ENCODE assay signal across 1 cellular context in the genomic region with DNA sequence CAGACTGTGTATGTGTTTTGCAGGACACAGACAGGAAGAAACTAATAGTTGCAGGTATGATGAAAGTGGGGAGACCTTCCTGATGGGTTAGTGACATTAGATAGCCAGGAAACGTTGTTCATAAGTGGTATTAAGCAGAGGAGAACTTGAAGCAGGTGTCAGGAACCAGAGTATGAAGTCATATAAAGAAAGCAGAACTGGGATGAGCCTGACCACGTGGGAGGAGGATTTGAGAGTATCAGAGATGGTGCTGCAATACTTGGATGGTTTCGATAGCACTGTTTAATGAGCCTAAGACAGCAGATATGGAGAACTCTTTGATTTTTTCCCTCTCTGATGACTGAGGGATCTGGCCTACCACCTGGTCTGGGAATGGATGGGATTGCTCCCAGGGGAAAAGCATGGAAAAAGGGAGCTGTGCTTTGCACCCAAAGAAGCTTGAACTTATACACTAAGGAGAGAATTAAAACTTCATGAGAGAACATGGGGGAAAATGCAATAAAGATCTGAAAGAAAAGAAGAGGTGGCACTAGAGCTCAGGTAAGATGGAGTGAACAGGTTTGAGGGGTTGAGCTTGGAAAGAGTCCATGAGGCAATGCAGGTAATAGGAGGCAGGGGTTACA.
TF ChIP-seq lines count a peak whose summit lies in the region.

No MANE protein-coding gene starts in this region.

TF ChIP-seq in GM12878, 131 proteins besides CTCF, POLR2A, EP300 and RAD21 (continued from another document and continues in another):
- TF ChIP-seq, protein P1, sequence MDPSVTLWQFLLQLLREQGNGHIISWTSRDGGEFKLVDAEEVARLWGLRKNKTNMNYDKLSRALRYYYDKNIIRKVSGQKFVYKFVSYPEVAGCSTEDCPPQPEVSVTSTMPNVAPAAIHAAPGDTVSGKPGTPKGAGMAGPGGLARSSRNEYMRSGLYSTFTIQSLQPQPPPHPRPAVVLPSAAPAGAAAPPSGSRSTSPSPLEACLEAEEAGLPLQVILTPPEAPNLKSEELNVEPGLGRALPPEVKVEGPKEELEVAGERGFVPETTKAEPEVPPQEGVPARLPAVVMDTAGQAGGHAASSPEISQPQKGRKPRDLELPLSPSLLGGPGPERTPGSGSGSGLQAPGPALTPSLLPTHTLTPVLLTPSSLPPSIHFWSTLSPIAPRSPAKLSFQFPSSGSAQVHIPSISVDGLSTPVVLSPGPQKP (IDR thresholded peaks at IDR 0.05; ENCODE audit: low read depth, low read length) = no peak
- no peak for TF ChIP-seq NFYA (IDR thresholded peaks at IDR 0.05; ENCODE audit: borderline replicate concordance, low read depth, low read length)
- TF ChIP-seq ZZZ3 (IDR thresholded peaks at IDR 0.05; ENCODE audit: control insufficient read depth, insufficient read length, low read depth) = no peak
- TF ChIP-seq, protein P2, sequence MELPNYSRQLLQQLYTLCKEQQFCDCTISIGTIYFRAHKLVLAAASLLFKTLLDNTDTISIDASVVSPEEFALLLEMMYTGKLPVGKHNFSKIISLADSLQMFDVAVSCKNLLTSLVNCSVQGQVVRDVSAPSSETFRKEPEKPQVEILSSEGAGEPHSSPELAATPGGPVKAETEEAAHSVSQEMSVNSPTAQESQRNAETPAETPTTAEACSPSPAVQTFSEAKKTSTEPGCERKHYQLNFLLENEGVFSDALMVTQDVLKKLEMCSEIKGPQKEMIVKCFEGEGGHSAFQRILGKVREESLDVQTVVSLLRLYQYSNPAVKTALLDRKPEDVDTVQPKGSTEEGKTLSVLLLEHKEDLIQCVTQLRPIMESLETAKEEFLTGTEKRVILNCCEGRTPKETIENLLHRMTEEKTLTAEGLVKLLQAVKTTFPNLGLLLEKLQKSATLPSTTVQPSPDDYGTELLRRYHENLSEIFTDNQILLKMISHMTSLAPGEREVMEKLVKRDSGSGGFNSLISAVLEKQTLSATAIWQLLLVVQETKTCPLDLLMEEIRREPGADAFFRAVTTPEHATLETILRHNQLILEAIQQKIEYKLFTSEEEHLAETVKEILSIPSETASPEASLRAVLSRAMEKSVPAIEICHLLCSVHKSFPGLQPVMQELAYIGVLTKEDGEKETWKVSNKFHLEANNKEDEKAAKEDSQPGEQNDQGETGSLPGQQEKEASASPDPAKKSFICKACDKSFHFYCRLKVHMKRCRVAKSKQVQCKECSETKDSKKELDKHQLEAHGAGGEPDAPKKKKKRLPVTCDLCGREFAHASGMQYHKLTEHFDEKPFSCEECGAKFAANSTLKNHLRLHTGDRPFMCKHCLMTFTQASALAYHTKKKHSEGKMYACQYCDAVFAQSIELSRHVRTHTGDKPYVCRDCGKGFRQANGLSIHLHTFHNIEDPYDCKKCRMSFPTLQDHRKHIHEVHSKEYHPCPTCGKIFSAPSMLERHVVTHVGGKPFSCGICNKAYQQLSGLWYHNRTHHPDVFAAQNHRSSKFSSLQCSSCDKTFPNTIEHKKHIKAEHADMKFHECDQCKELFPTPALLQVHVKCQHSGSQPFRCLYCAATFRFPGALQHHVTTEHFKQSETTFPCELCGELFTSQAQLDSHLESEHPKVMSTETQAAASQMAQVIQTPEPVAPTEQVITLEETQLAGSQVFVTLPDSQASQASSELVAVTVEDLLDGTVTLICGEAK (IDR thresholded peaks at IDR 0.05; ENCODE audit: borderline replicate concordance) = no peak
- no peak for TF ChIP-seq PAX8 (IDR thresholded peaks at IDR 0.05)
- peak; percentile 60; the same call in 1 of the 2 replicates for TF ChIP-seq MEF2A (IDR thresholded peaks at IDR 0.05; ENCODE audit: insufficient read depth, low read depth, low read length)
- no peak for TF ChIP-seq NR2C1 (IDR thresholded peaks at IDR 0.05)
- TF ChIP-seq TARDBP (IDR thresholded peaks at IDR 0.05; ENCODE audit: borderline replicate concordance) = no peak
- peak; percentile 72 for TF ChIP-seq EED (IDR thresholded peaks at IDR 0.05; ENCODE audit: low read depth)
- no peak for TF ChIP-seq NR2F1 (conservative IDR thresholded peaks at IDR 0.05)
- TF ChIP-seq SUPT20H (IDR thresholded peaks at IDR 0.05; ENCODE audit: borderline replicate concordance, control insufficient read depth, low read depth, low read length) = no peak
- TF ChIP-seq SUZ12 (IDR thresholded peaks at IDR 0.05; ENCODE audit: unreplicated experiment) = no peak
- TF ChIP-seq MXI1 (IDR thresholded peaks at IDR 0.05; ENCODE audit: low read depth, low read length) = 0 out of 2 replicates have a peak, but pooled peaks have one; percentile 37
- TF ChIP-seq, protein P3, sequence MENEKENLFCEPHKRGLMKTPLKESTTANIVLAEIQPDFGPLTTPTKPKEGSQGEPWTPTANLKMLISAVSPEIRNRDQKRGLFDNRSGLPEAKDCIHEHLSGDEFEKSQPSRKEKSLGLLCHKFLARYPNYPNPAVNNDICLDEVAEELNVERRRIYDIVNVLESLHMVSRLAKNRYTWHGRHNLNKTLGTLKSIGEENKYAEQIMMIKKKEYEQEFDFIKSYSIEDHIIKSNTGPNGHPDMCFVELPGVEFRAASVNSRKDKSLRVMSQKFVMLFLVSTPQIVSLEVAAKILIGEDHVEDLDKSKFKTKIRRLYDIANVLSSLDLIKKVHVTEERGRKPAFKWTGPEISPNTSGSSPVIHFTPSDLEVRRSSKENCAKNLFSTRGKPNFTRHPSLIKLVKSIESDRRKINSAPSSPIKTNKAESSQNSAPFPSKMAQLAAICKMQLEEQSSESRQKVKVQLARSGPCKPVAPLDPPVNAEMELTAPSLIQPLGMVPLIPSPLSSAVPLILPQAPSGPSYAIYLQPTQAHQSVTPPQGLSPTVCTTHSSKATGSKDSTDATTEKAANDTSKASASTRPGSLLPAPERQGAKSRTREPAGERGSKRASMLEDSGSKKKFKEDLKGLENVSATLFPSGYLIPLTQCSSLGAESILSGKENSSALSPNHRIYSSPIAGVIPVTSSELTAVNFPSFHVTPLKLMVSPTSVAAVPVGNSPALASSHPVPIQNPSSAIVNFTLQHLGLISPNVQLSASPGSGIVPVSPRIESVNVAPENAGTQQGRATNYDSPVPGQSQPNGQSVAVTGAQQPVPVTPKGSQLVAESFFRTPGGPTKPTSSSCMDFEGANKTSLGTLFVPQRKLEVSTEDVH (IDR thresholded peaks at IDR 0.05; ENCODE audit: low read depth, partially characterized antibody) = no peak
- TF ChIP-seq HDGF (IDR thresholded peaks at IDR 0.05) = no peak
- no peak for TF ChIP-seq EGR1 (IDR thresholded peaks at IDR 0.05; ENCODE audit: borderline replicate concordance in 1 of 2, low read depth in 2 of 2, low read length in 2 of 2)
- TF ChIP-seq TAF1 (IDR thresholded peaks at IDR 0.05; ENCODE audit: borderline replicate concordance, low read depth, low read length) = 0 out of 2 replicates have a peak, but pooled peaks have one; percentile 13
- TF ChIP-seq, protein P4, sequence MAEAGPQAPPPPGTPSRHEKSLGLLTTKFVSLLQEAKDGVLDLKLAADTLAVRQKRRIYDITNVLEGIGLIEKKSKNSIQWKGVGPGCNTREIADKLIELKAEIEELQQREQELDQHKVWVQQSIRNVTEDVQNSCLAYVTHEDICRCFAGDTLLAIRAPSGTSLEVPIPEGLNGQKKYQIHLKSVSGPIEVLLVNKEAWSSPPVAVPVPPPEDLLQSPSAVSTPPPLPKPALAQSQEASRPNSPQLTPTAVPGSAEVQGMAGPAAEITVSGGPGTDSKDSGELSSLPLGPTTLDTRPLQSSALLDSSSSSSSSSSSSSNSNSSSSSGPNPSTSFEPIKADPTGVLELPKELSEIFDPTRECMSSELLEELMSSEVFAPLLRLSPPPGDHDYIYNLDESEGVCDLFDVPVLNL (IDR thresholded peaks at IDR 0.05; ENCODE audit: low read depth, low read length) = no peak
- no peak for TF ChIP-seq STAT3 (IDR thresholded peaks at IDR 0.05; ENCODE audit: low read depth, low read length)
- TF ChIP-seq LARP7 (IDR thresholded peaks at IDR 0.05) = no peak
- no peak for TF ChIP-seq CHD1 (IDR thresholded peaks at IDR 0.05; ENCODE audit: low read depth, low read length)
- no peak for TF ChIP-seq POLR2AphosphoS2 (IDR thresholded peaks at IDR 0.05; ENCODE audit: low read depth, low read length)
- no peak for TF ChIP-seq EZH2 (IDR thresholded peaks at IDR 0.05; ENCODE audit: borderline replicate concordance, control insufficient read depth, low read depth, low read length)
- TF ChIP-seq PML (IDR thresholded peaks at IDR 0.05; ENCODE audit: low read length) = no peak
- TF ChIP-seq CHD4 (IDR thresholded peaks at IDR 0.05) = no peak
- TF ChIP-seq RUNX3 (IDR thresholded peaks at IDR 0.05; ENCODE audit: low read length) = peak; percentile 76
- TF ChIP-seq RBBP5 (conservative IDR thresholded peaks at IDR 0.05) = no peak
- TF ChIP-seq SREBF1 (IDR thresholded peaks at IDR 0.05; ENCODE audit: low read length) = no peak
- TF ChIP-seq TCF12 (IDR thresholded peaks at IDR 0.05; ENCODE audit: low read depth, low read length) = peak; percentile 88
- no peak for TF ChIP-seq JUND (IDR thresholded peaks at IDR 0.05; ENCODE audit: low read depth, low read length)
- TF ChIP-seq, protein P5, sequence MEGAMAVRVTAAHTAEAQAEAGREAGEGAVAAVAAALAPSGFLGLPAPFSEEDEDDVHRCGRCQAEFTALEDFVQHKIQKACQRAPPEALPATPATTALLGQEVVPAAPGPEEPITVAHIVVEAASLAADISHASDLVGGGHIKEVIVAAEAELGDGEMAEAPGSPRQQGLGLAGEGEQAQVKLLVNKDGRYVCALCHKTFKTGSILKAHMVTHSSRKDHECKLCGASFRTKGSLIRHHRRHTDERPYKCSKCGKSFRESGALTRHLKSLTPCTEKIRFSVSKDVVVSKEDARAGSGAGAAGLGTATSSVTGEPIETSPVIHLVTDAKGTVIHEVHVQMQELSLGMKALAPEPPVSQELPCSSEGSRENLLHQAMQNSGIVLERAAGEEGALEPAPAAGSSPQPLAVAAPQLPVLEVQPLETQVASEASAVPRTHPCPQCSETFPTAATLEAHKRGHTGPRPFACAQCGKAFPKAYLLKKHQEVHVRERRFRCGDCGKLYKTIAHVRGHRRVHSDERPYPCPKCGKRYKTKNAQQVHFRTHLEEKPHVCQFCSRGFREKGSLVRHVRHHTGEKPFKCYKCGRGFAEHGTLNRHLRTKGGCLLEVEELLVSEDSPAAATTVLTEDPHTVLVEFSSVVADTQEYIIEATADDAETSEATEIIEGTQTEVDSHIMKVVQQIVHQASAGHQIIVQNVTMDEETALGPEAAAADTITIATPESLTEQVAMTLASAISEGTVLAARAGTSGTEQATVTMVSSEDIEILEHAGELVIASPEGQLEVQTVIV (IDR thresholded peaks at IDR 0.05; ENCODE audit: borderline replicate concordance, partially characterized antibody) = no peak
- no peak for TF ChIP-seq FOXK2 (IDR thresholded peaks at IDR 0.05)
- TF ChIP-seq, protein P6, sequence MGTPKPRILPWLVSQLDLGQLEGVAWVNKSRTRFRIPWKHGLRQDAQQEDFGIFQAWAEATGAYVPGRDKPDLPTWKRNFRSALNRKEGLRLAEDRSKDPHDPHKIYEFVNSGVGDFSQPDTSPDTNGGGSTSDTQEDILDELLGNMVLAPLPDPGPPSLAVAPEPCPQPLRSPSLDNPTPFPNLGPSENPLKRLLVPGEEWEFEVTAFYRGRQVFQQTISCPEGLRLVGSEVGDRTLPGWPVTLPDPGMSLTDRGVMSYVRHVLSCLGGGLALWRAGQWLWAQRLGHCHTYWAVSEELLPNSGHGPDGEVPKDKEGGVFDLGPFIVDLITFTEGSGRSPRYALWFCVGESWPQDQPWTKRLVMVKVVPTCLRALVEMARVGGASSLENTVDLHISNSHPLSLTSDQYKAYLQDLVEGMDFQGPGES (IDR thresholded peaks at IDR 0.05) = no peak
- TF ChIP-seq ZNF384 (IDR thresholded peaks at IDR 0.05; ENCODE audit: borderline replicate concordance, low read depth, low read length) = no peak
- no peak for TF ChIP-seq HDAC6 (IDR thresholded peaks at IDR 0.05; ENCODE audit: unreplicated experiment)
- TF ChIP-seq BMI1 (IDR thresholded peaks at IDR 0.05; ENCODE audit: borderline replicate concordance) = peak; percentile 61; the same call in 1 of the 2 replicates
- TF ChIP-seq FOXM1 (IDR thresholded peaks at IDR 0.05; ENCODE audit: low read depth, low read length) = peak; percentile 57; the same call in 1 of the 2 replicates
- TF ChIP-seq, protein P7, sequence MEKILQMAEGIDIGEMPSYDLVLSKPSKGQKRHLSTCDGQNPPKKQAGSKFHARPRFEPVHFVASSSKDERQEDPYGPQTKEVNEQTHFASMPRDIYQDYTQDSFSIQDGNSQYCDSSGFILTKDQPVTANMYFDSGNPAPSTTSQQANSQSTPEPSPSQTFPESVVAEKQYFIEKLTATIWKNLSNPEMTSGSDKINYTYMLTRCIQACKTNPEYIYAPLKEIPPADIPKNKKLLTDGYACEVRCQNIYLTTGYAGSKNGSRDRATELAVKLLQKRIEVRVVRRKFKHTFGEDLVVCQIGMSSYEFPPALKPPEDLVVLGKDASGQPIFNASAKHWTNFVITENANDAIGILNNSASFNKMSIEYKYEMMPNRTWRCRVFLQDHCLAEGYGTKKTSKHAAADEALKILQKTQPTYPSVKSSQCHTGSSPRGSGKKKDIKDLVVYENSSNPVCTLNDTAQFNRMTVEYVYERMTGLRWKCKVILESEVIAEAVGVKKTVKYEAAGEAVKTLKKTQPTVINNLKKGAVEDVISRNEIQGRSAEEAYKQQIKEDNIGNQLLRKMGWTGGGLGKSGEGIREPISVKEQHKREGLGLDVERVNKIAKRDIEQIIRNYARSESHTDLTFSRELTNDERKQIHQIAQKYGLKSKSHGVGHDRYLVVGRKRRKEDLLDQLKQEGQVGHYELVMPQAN (conservative IDR thresholded peaks at IDR 0.05) = no peak
- TF ChIP-seq, protein P8, sequence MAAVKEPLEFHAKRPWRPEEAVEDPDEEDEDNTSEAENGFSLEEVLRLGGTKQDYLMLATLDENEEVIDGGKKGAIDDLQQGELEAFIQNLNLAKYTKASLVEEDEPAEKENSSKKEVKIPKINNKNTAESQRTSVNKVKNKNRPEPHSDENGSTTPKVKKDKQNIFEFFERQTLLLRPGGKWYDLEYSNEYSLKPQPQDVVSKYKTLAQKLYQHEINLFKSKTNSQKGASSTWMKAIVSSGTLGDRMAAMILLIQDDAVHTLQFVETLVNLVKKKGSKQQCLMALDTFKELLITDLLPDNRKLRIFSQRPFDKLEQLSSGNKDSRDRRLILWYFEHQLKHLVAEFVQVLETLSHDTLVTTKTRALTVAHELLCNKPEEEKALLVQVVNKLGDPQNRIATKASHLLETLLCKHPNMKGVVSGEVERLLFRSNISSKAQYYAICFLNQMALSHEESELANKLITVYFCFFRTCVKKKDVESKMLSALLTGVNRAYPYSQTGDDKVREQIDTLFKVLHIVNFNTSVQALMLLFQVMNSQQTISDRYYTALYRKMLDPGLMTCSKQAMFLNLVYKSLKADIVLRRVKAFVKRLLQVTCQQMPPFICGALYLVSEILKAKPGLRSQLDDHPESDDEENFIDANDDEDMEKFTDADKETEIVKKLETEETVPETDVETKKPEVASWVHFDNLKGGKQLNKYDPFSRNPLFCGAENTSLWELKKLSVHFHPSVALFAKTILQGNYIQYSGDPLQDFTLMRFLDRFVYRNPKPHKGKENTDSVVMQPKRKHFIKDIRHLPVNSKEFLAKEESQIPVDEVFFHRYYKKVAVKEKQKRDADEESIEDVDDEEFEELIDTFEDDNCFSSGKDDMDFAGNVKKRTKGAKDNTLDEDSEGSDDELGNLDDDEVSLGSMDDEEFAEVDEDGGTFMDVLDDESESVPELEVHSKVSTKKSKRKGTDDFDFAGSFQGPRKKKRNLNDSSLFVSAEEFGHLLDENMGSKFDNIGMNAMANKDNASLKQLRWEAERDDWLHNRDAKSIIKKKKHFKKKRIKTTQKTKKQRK (IDR thresholded peaks at IDR 0.05; ENCODE audit: low read depth, low read length) = no peak
